Comparison of ENCODE assay signal across 14 cellular contexts in the genomic region with DNA sequence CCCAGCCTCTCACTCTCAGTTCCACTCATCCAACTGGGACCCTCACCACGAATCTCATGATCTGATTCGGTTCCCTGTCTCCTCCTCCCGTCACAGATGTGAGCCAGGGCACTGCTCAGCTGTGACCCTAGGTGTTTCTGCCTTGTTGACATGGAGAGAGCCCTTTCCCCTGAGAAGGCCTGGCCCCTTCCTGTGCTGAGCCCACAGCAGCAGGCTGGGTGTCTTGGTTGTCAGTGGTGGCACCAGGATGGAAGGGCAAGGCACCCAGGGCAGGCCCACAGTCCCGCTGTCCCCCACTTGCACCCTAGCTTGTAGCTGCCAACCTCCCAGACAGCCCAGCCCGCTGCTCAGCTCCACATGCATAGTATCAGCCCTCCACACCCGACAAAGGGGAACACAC. TPM values are rescaled to one million over a fixed set of nuclear protein-coding genes. Genes with fewer than 3 reads are reported as not detected.
DNase-seq lines count a peak whose midpoint lies in the region; ATAC-seq and TF ChIP-seq lines count a peak whose summit lies in the region.
"Had no signal": no experiment of that assay in that cellular context is flagged by ENCODE, and none has a peak within 500 bp of the region (broad histone marks: within the 10 kb centered on the region; RNA-seq: fewer than 3 reads in every experiment).

No MANE protein-coding gene starts in this region.

- peak overlapping the region; percentile 31 for H3K27ac Mint-ChIP-seq in activated T-helper 2 cell treated with anti-CD3 and anti-CD28 coated beads, Interferon-gamma antibody, Interleukin-2, Interleukin-4, amounts not matched to agents 10 μg/mL and 5 μg/mL and 100 μg/mL, durations not matched to agents 14 hours and 24 hours and 36 hours

- ATAC-seq in Right ventricle myocardium inferior (no peak), lower lobe of right lung (no peak)

- TF ChIP-seq CTCF in right atrium auricular region (IDR thresholded peaks at IDR 0.05) = no peak
- no peak for TF ChIP-seq CTCF in lower lobe of right lung (IDR thresholded peaks at IDR 0.05)
- no peak for TF ChIP-seq CTCF in spleen (IDR thresholded peaks at IDR 0.05 in 8 of 11, conservative IDR thresholded peaks at IDR 0.05 in 3 of 11)

- 82 to 91% (median 89%) methylated on average over 6 of the region's 6 CpGs for WGBS in spleen, 5 donors

- H3K27ac ChIP-seq in right atrium auricular region = no peak overlapping the region
- peak overlapping the region; percentile 46 for H3K27ac ChIP-seq in lower lobe of right lung
- peak overlapping the region in 6 of 8 donors; percentile 23 to 77 (median 66) for H3K27ac ChIP-seq in spleen
- H3K27ac ChIP-seq: vagina had no signal

- TF ChIP-seq POLR2A in spleen (IDR thresholded peaks at IDR 0.05) = no peak

- H3K27me3 ChIP-seq in right atrium auricular region (no peaks in the 10 kb centered on the region), lower lobe of right lung (ENCODE audit: low read depth) (no peaks in the 10 kb centered on the region), spleen (replicated peaks in 1 of 7) (no peaks in the 10 kb centered on the region)
- H3K27me3 ChIP-seq: vagina had no signal

- peaks cover 11% of the 10 kb centered on the region for H3K4me1 Mint-ChIP-seq in activated T-helper 2 cell treated with anti-CD3 and anti-CD28 coated beads, Interferon-gamma antibody, Interleukin-2, Interleukin-4, amounts not matched to agents 10 μg/mL and 5 μg/mL and 100 μg/mL, durations not matched to agents 14 hours and 24 hours and 36 hours (ENCODE audit: low read depth)

- H3K36me3 Mint-ChIP-seq in activated T-helper 2 cell treated with anti-CD3 and anti-CD28 coated beads, Interferon-gamma antibody, Interleukin-2, Interleukin-4, amounts not matched to agents 10 μg/mL and 5 μg/mL and 100 μg/mL, durations not matched to agents 14 hours and 24 hours and 36 hours (ENCODE audit: low read depth) = peaks cover 29% of the 10 kb centered on the region

- H3K36me3 ChIP-seq in right atrium auricular region = peaks cover 7% of the 10 kb centered on the region
- H3K36me3 ChIP-seq in lower lobe of right lung = peaks cover 38% of the 10 kb centered on the region
- peaks cover 2 to 73% (median 6%) of the 10 kb centered on the region in 6 donors for H3K36me3 ChIP-seq in spleen

- DNase-seq in Right ventricle myocardium inferior (ENCODE audit: missing footprints) (peak; percentile 63), right atrium auricular region (ENCODE audit: low spot score) (no peak), lower lobe of right lung (no peak), spleen (peak; percentile 72), NOMO-1 treated with DMSO at 0.1 percent for 48 hours (lab: John Stamatoyannopoulos, UW; ENCODE audit: unreplicated experiment) (no peak), KBM-7 (no peak), ureter (ENCODE audit: low spot score) (no peak)
- no peak for DNase-seq in activated T-helper 2 cell treated with anti-CD3 and anti-CD28 coated beads, Interferon-gamma antibody, Interleukin-2, Interleukin-4, amounts not matched to agents 10 μg/mL and 5 μg/mL and 100 μg/mL, durations not matched to agents 14 hours and 24 hours and 36 hours (ENCODE audit: low spot score)
- DNase-seq: NCI-H82; stimulated activated CD4-positive, alpha-beta T cell treated with anti-CD3 and anti-CD28 coated beads, Interleukin-1b, Interleukin-23, amount 100 ng/mL, for 48 hours; T1000 had no signal

- H3K27me3 Mint-ChIP-seq in activated T-helper 2 cell treated with anti-CD3 and anti-CD28 coated beads, Interferon-gamma antibody, Interleukin-2, Interleukin-4, amounts not matched to agents 10 μg/mL and 5 μg/mL and 100 μg/mL, durations not matched to agents 14 hours and 24 hours and 36 hours (ENCODE audit: low read depth) = no peaks in the 10 kb centered on the region

- peaks cover 0 to 18% of the 10 kb centered on the region in 2 donors for H3K4me1 ChIP-seq in right atrium auricular region
- peaks cover 9% of the 10 kb centered on the region for H3K4me1 ChIP-seq in lower lobe of right lung
- peaks cover 0 to 65% (median 43%) of the 10 kb centered on the region in 6 donors for H3K4me1 ChIP-seq in spleen
- H3K4me1 ChIP-seq: vagina had no signal

- no peaks in the 10 kb centered on the region for H3K9me3 ChIP-seq in right atrium auricular region
- no peaks in the 10 kb centered on the region for H3K9me3 ChIP-seq in lower lobe of right lung
- no peaks in the 10 kb centered on the region for H3K9me3 ChIP-seq in spleen
- H3K9me3 ChIP-seq: vagina had no signal

- intact Hi-C loops in Right ventricle myocardium inferior (cut with DNase I) = no loop called here
- intact Hi-C loops in activated T-helper 2 cell treated with anti-CD3 and anti-CD28 coated beads, Interferon-gamma antibody, Interleukin-2, Interleukin-4, amounts not matched to agents 10 μg/mL and 5 μg/mL and 100 μg/mL, durations not matched to agents 14 hours and 24 hours and 36 hours (cut with micrococcal nuclease) = no loop called here
- intact Hi-C loops in lower lobe of right lung (cut with DNase I) = no loop called here
- intact Hi-C loops in spleen (cut with DNase I; ENCODE audit: low total_unique reads) = no loop called here

- no peaks in the 10 kb centered on the region for H3K9me3 Mint-ChIP-seq in activated T-helper 2 cell treated with anti-CD3 and anti-CD28 coated beads, Interferon-gamma antibody, Interleukin-2, Interleukin-4, amounts not matched to agents 10 μg/mL and 5 μg/mL and 100 μg/mL, durations not matched to agents 14 hours and 24 hours and 36 hours

- in situ Hi-C loops in KBM-7 (cut with MboI; ENCODE audit: low pct_unique_long_range_greater_than_20kb, low sequenced_read_pairs) = no loop called here

- H3K4me3 Mint-ChIP-seq in activated T-helper 2 cell treated with anti-CD3 and anti-CD28 coated beads, Interferon-gamma antibody, Interleukin-2, Interleukin-4, amounts not matched to agents 10 μg/mL and 5 μg/mL and 100 μg/mL, durations not matched to agents 14 hours and 24 hours and 36 hours (ENCODE audit: low read depth) = no peak overlapping the region

- H3K4me3 ChIP-seq in right atrium auricular region (no peak overlapping the region), lower lobe of right lung (no peak overlapping the region), spleen (no peak overlapping the region)
- H3K4me3 ChIP-seq: vagina had no signal

RNA-seq across cellular contexts. Expression of gene STH, which starts 26.5 kb away (rescaled TPM):
- not detected for total RNA-seq in Right ventricle myocardium inferior
- total RNA-seq in right atrium auricular region = not detected
- not detected in 2 replicates for total RNA-seq in activated T-helper 2 cell treated with anti-CD3 and anti-CD28 coated beads, Interferon-gamma antibody, Interleukin-2, Interleukin-4, amounts not matched to agents 10 μg/mL and 5 μg/mL and 100 μg/mL, durations not matched to agents 14 hours and 24 hours and 36 hours
- not detected for total RNA-seq in lower lobe of right lung
- total RNA-seq in spleen = not detected
- not detected for polyA plus RNA-seq in spleen
- total RNA-seq in ureter = not detected
- total RNA-seq: Daoy, posterior vena cava, vagina had no signal

Comparison
In these comparisons a context has a peak if more than half of its experiments do, and no peak if none do; other contexts are left out.
1. DNase-seq: peak in Right ventricle myocardium inferior (single experiment) and spleen (single experiment); none in right atrium auricular region (single experiment), activated T-helper 2 cell treated with anti-CD3 and anti-CD28 coated beads, Interferon-gamma antibody, Interleukin-2, Interleukin-4, amounts not matched to agents 10 μg/mL and 5 μg/mL and 100 μg/mL, durations not matched to agents 14 hours and 24 hours and 36 hours (single experiment), lower lobe of right lung (single experiment), NOMO-1 treated with DMSO at 0.1 percent for 48 hours (single experiment), KBM-7 (single experiment) and ureter (single experiment).
2. H3K27ac ChIP-seq: peak in lower lobe of right lung (single experiment) and spleen (6 of 8); none in right atrium auricular region (0 of 2).